ENCODE assay signal across 15 cellular contexts in genomic region chr17:862584-862983, GRCh38.
"Had no signal": no experiment of that assay in that cellular context is flagged by ENCODE, and none has a peak within 500 bp of the region (broad histone marks: within the 10 kb centered on the region; RNA-seq: fewer than 3 reads in every experiment).

No MANE protein-coding gene starts in this region.

- DNase-seq: cerebellar nuclear complex; esophagus squamous epithelium; foreskin keratinocyte; head of caudate nucleus; hippocampal formation; kidney glomerular epithelial cell; mesendoderm; stimulated activated CD4-positive, alpha-beta T cell treated with anti-CD3 and anti-CD28 coated beads, Interleukin-2, amount 100 ng/mL, for 48 hours; testis had no signal

- H3K9me3 ChIP-seq: esophagus squamous epithelium, testis, tibial nerve had no signal

- H3K4me3 Mint-ChIP-seq: dendritic cell treated with granulocyte-macrophage colony-stimulating factor and Interleukin-4, amounts not matched to agents 40 ng/mL and 50 ng/mL, for 4 days; natural killer cell treated with Interleukin-12 subunit alpha and Interleukin-12 subunit beta and Interleukin-15 and Interleukin-18, amount 100 ng/mL, for 72 hours; stimulated activated naive CD8-positive, alpha-beta T cell treated with anti-CD3 and anti-CD28 coated beads, Interleukin-15, Interleukin-2, amounts not matched to agents 100 ng/mL and 50 ng/mL, for 24 hours had no signal

- H3K4me1 ChIP-seq: testis had no signal

- H3K27ac ChIP-seq: esophagus squamous epithelium, foreskin keratinocyte, testis, tibial nerve had no signal

- ATAC-seq: foreskin keratinocyte; natural killer cell treated with Interleukin-12 subunit alpha and Interleukin-12 subunit beta and Interleukin-15 and Interleukin-18, amount 100 ng/mL, for 72 hours; right cardiac atrium had no signal

- H3K27ac Mint-ChIP-seq: dendritic cell treated with granulocyte-macrophage colony-stimulating factor and Interleukin-4, amounts not matched to agents 40 ng/mL and 50 ng/mL, for 4 days; natural killer cell treated with Interleukin-12 subunit alpha and Interleukin-12 subunit beta and Interleukin-15 and Interleukin-18, amount 100 ng/mL, for 72 hours; stimulated activated naive CD8-positive, alpha-beta T cell treated with anti-CD3 and anti-CD28 coated beads, Interleukin-15, Interleukin-2, amounts not matched to agents 100 ng/mL and 50 ng/mL, for 24 hours had no signal

- H3K27me3 ChIP-seq: esophagus squamous epithelium, foreskin keratinocyte, testis, tibial nerve had no signal

- H3K36me3 Mint-ChIP-seq: natural killer cell treated with Interleukin-12 subunit alpha and Interleukin-12 subunit beta and Interleukin-15 and Interleukin-18, amount 100 ng/mL, for 72 hours had no signal

- H3K36me3 ChIP-seq: tibial nerve had no signal

- H3K4me3 ChIP-seq: esophagus squamous epithelium, smooth muscle cell, testis, tibial nerve had no signal

- H3K9me3 Mint-ChIP-seq: dendritic cell treated with granulocyte-macrophage colony-stimulating factor and Interleukin-4, amounts not matched to agents 40 ng/mL and 50 ng/mL, for 4 days; natural killer cell treated with Interleukin-12 subunit alpha and Interleukin-12 subunit beta and Interleukin-15 and Interleukin-18, amount 100 ng/mL, for 72 hours; stimulated activated naive CD8-positive, alpha-beta T cell treated with anti-CD3 and anti-CD28 coated beads, Interleukin-15, Interleukin-2, amounts not matched to agents 100 ng/mL and 50 ng/mL, for 24 hours had no signal
